ENCODE assay signal across 10 cellular contexts in the genomic region with DNA sequence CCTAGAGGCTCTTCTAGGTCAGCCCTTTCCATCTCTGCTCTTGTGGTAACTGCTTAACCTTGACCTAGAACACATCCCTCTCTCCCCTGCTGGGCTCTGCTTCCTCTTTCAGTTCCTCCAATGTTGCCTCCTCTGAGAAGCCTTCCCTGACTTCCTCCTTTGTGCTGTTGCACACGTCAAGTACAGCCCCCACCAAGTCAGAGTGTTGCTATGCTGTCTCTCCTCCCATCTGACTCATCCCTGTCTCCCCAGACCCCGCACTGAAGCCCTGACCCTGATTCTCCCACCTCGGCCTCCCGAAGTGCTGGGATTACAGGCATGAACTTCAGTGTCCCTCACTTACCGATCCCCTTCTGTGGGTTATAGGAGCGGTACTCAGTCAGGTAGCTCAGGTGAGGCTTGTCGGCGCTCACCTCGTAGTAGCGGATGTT. TPM values are rescaled to one million over a fixed set of nuclear protein-coding genes. Genes with fewer than 3 reads are reported as not detected.
DNase-seq lines count a peak whose midpoint lies in the region; ATAC-seq and TF ChIP-seq lines count a peak whose summit lies in the region.
"Had no signal": no experiment of that assay in that cellular context is flagged by ENCODE, and none has a peak within 500 bp of the region (broad histone marks: within the 10 kb centered on the region; RNA-seq: fewer than 3 reads in every experiment).

No MANE protein-coding gene starts in this region.

- H3K9me3 Mint-ChIP-seq in IgD-negative memory B cell (no peaks in the 10 kb centered on the region), endothelial cell (ENCODE audit: unreplicated experiment) (no peaks in the 10 kb centered on the region)
- H3K9me3 Mint-ChIP-seq in dendritic cell treated with granulocyte-macrophage colony-stimulating factor and Interleukin-4, amounts not matched to agents 40 ng/mL and 50 ng/mL, for 4 days, result no peaks in the 10 kb centered on the region

- H3K27me3 Mint-ChIP-seq in IgD-negative memory B cell (no peaks in the 10 kb centered on the region), endothelial cell (ENCODE audit: unreplicated experiment) (no peaks in the 10 kb centered on the region)
- no peaks in the 10 kb centered on the region for H3K27me3 Mint-ChIP-seq in dendritic cell treated with granulocyte-macrophage colony-stimulating factor and Interleukin-4, amounts not matched to agents 40 ng/mL and 50 ng/mL, for 4 days

- TF ChIP-seq CTCF in endothelial cell (IDR thresholded peaks at IDR 0.05; ENCODE audit: unreplicated experiment), result no peak

- DNase-seq in CD1c-positive myeloid dendritic cell (ENCODE audit: extremely low spot score) (peak; percentile 91), NCI-H82 treated with DMSO at 0.1 percent for 48 hours (lab: John Stamatoyannopoulos, UW; ENCODE audit: unreplicated experiment) (no peak), NCI-H2171 treated with DMSO at 0.1 percent for 48 hours (lab: John Stamatoyannopoulos, UW) (no peak), AG20443 (ENCODE audit: low spot score) (no peak), endothelial cell (ENCODE audit: low spot score) (no peak)
- DNase-seq: EL, KG1 had no signal

- H3K36me3 Mint-ChIP-seq in IgD-negative memory B cell, result no peaks in the 10 kb centered on the region
- peaks cover 71% of the 10 kb centered on the region for H3K36me3 Mint-ChIP-seq in dendritic cell treated with granulocyte-macrophage colony-stimulating factor and Interleukin-4, amounts not matched to agents 40 ng/mL and 50 ng/mL, for 4 days (ENCODE audit: low read depth)
- no peaks in the 10 kb centered on the region for H3K36me3 Mint-ChIP-seq in endothelial cell (ENCODE audit: low read depth, unreplicated experiment)

- H3K27ac Mint-ChIP-seq in IgD-negative memory B cell (peak overlapping the region; percentile 22 to 91 (median 64)), endothelial cell (ENCODE audit: unreplicated experiment) (no peak overlapping the region)
- peak overlapping the region; percentile 81 for H3K27ac Mint-ChIP-seq in dendritic cell treated with granulocyte-macrophage colony-stimulating factor and Interleukin-4, amounts not matched to agents 40 ng/mL and 50 ng/mL, for 4 days

- H3K4me3 Mint-ChIP-seq in IgD-negative memory B cell, result peak overlapping the region in 3 of 4 donors; percentile 47 to 93 (median 88)
- H3K4me3 Mint-ChIP-seq in dendritic cell treated with granulocyte-macrophage colony-stimulating factor and Interleukin-4, amounts not matched to agents 40 ng/mL and 50 ng/mL, for 4 days, result no peak overlapping the region
- H3K4me3 Mint-ChIP-seq in endothelial cell (ENCODE audit: unreplicated experiment), result no peak overlapping the region

- H3K4me1 Mint-ChIP-seq in IgD-negative memory B cell (peaks cover 13 to 17% (median 14%) of the 10 kb centered on the region in 3 donors), endothelial cell (ENCODE audit: unreplicated experiment) (no peaks in the 10 kb centered on the region)
- peaks cover 51% of the 10 kb centered on the region for H3K4me1 Mint-ChIP-seq in dendritic cell treated with granulocyte-macrophage colony-stimulating factor and Interleukin-4, amounts not matched to agents 40 ng/mL and 50 ng/mL, for 4 days (ENCODE audit: low read depth)

- intact Hi-C loops in dendritic cell treated with granulocyte-macrophage colony-stimulating factor and Interleukin-4, amounts not matched to agents 40 ng/mL and 50 ng/mL, for 4 days (cut with micrococcal nuclease), result loop anchor here (1.0 kb wide), 1 partner anchor 8 kb away; no protein-coding TSS in a partner anchor

- peak; percentile 81 for ATAC-seq in GM19467 (IDR thresholded peaks at IDR 0.05; ENCODE audit: unreplicated experiment)

RNA-seq across cellular contexts. Expression of a gene that starts 10.4 kb away (rescaled TPM):
- polyA plus RNA-seq in IgD-negative memory B cell, result 43.0 TPM
- 0.97 TPM for total RNA-seq in endothelial cell (ENCODE audit: unreplicated experiment)

Comparison
In these comparisons a context has a peak if more than half of its experiments do, and no peak if none do; other contexts are left out.
1. H3K4me3 Mint-ChIP-seq: peak in IgD-negative memory B cell (3 of 4); none in dendritic cell treated with granulocyte-macrophage colony-stimulating factor and Interleukin-4, amounts not matched to agents 40 ng/mL and 50 ng/mL, for 4 days (single experiment) and endothelial cell (single experiment).